Comparison of ENCODE assay signal across 1 cellular context in genomic region chr17:80423536-80424225, GRCh38.
TF ChIP-seq lines count a peak whose summit lies in the region.

No MANE protein-coding gene starts in this region.

TF ChIP-seq in SK-N-SH, 30 proteins besides CTCF, POLR2A, EP300 and RAD21 (continued from another document):
- no peak for TF ChIP-seq REST (IDR thresholded peaks at IDR 0.05; ENCODE audit: low read depth, low read length)
- no peak for TF ChIP-seq MAX (IDR thresholded peaks at IDR 0.05; ENCODE audit: low read depth)
- TF ChIP-seq GABPA (IDR thresholded peaks at IDR 0.05; ENCODE audit: low read depth), result no peak
- no peak for TF ChIP-seq PBX3 (IDR thresholded peaks at IDR 0.05)
- TF ChIP-seq GATA2 (CRISPR knock-in tag; IDR thresholded peaks at IDR 0.05), result no peak
- TF ChIP-seq SIN3A (IDR thresholded peaks at IDR 0.05; ENCODE audit: borderline replicate concordance, low read depth, low read length), result no peak
- no peak for TF ChIP-seq FOSL2 (IDR thresholded peaks at IDR 0.05; ENCODE audit: borderline replicate concordance, low read depth)
